Comparison of ENCODE assay signal across 11 cellular contexts in genomic region chr2:201904529-201905420, GRCh38.
DNase-seq lines count a peak whose midpoint lies in the region; ATAC-seq and TF ChIP-seq lines count a peak whose summit lies in the region.
"Had no signal": no experiment of that assay in that cellular context is flagged by ENCODE, and none has a peak within 500 bp of the region (broad histone marks: within the 10 kb centered on the region; RNA-seq: fewer than 3 reads in every experiment).

No MANE protein-coding gene starts in this region.

- DNase-seq in brain microvascular endothelial cell: peak; percentile 11
- DNase-seq in stimulated activated CD4-positive, alpha-beta T cell treated with anti-CD3 and anti-CD28 coated beads, Interleukin-12 subunit alpha, Interleukin-12 subunit beta, amount 100 ng/mL, for 4 hours: no peak
- no peak for DNase-seq in amniotic stem cell (lab: John Stamatoyannopoulos, UW)
- DNase-seq in MG63: no peak
- DNase-seq in NCI-H1092 treated with DMSO at 0.1 percent for 48 hours (lab: John Stamatoyannopoulos, UW): no peak
- DNase-seq: naive B cell, Right ventricle myocardium superior had no signal

- H3K4me3 ChIP-seq in brain microvascular endothelial cell (ENCODE audit: low read depth, low read length): no peak overlapping the region
- H3K4me3 ChIP-seq in MG63: no peak overlapping the region

- ATAC-seq in GM18505 (IDR thresholded peaks at IDR 0.05; ENCODE audit: unreplicated experiment): peak; percentile 84
- peak; percentile 93 for ATAC-seq in GM21515 (IDR thresholded peaks at IDR 0.05; ENCODE audit: unreplicated experiment)
- peak; percentile 86 for ATAC-seq in HG03097 (IDR thresholded peaks at IDR 0.05; ENCODE audit: low FRiP score, unreplicated experiment)

- no peaks in the 10 kb centered on the region for H3K9me3 ChIP-seq in MG63

- TF ChIP-seq POLR2A in GM18505 (IDR thresholded peaks at IDR 0.05; ENCODE audit: borderline replicate concordance, extremely low read depth, insufficient read depth, insufficient read length): no peak

- no peak for TF ChIP-seq CTCF in brain microvascular endothelial cell (IDR thresholded peaks at IDR 0.05; ENCODE audit: low read depth, low read length, missing control alignments)

- no peak overlapping the region for H3K27ac ChIP-seq in brain microvascular endothelial cell
- H3K27ac ChIP-seq: C4-2B had no signal

- no peaks in the 10 kb centered on the region for H3K36me3 ChIP-seq in brain microvascular endothelial cell (replicated peaks)
- no peaks in the 10 kb centered on the region for H3K36me3 ChIP-seq in MG63

- in situ Hi-C loops in brain microvascular endothelial cell (cut with HindIII; ENCODE audit: low pct_ligation_motif_present, low sequenced_read_pairs): no loop called here

- H3K27me3 ChIP-seq in brain microvascular endothelial cell (replicated peaks): no peaks in the 10 kb centered on the region
- no peaks in the 10 kb centered on the region for H3K27me3 ChIP-seq in MG63
